Comparison of ENCODE assay signal across 23 cellular contexts in the genomic region with DNA sequence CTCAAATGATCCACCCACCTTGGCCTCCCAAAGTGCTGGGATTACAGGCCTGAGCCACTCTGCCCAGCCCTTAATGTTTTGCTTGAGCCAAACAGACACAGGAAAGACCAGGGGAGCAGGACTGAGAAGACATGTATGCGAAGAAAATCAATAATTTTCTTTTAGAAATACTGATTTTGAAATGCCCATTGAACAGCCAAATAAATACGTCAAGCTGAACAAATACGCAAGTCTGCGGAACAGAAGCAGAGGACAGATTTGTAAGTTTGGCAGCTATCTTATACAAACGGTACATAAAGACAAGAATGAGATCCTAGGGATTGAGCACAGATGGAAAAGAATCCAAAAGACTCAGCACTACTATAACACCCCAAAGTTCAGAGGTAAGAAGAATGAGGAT. TPM values are rescaled to one million over a fixed set of nuclear protein-coding genes. Genes with fewer than 3 reads are reported as not detected.
DNase-seq lines count a peak whose midpoint lies in the region; ATAC-seq and TF ChIP-seq lines count a peak whose summit lies in the region.
"Had no signal": no experiment of that assay in that cellular context is flagged by ENCODE, and none has a peak within 500 bp of the region (broad histone marks: within the 10 kb centered on the region; RNA-seq: fewer than 3 reads in every experiment).

No MANE protein-coding gene starts in this region.

- DNase-seq in activated naive CD4-positive, alpha-beta T cell treated with anti-CD3 and anti-CD28 coated beads, Interleukin-2, amount 50 U/mL, for 16 hours: no peak
- no peak for DNase-seq in central memory CD8-positive, alpha-beta T cell (ENCODE audit: low spot score in 2 of 2)
- no peak for DNase-seq in NCI-H774 (lab: John Stamatoyannopoulos, UW)
- no peak for DNase-seq in H7
- DNase-seq in activated T-helper 2 cell treated with anti-CD3 and anti-CD28 coated beads, Interferon-gamma antibody, Interleukin-2, Interleukin-4, amounts not matched to agents 10 μg/mL and 5 μg/mL and 100 μg/mL, durations not matched to agents 14 hours and 24 hours and 36 hours (ENCODE audit: low spot score): no peak
- DNase-seq: CD4-positive, CD25-positive, alpha-beta regulatory T cell; COR-L47; DMS53; IMR-90; KG1; MG63; NCI-H1105 treated with DMSO at 0.1 percent for 48 hours; NCI-H2029; NCI-H446 treated with DMSO at 0.1 percent for 48 hours; NCI-H526; Peyer's patch; SIG-M5; SK-N-SH had no signal

- H3K4me3 ChIP-seq in liver (ENCODE audit: low read depth in 1 of 3, low read length in 3 of 3): no peak overlapping the region
- H3K4me3 ChIP-seq in H7 (ENCODE audit: insufficient read depth, low read depth, low read length): no peak overlapping the region
- H3K4me3 ChIP-seq: GM12878, GM23338, HAP-1, MG63, Peyer's patch had no signal

- 34% methylated on average over 5 of the region's 5 CpGs for whole genome bisulfite sequencing in liver

- no peak overlapping the region for H3K4me3 Mint-ChIP-seq in activated naive CD4-positive, alpha-beta T cell treated with anti-CD3 and anti-CD28 coated beads, Interleukin-2, amount 50 U/mL, for 24 hours
- no peak overlapping the region for H3K4me3 Mint-ChIP-seq in central memory CD8-positive, alpha-beta T cell
- no peak overlapping the region for H3K4me3 Mint-ChIP-seq in activated T-helper 2 cell treated with anti-CD3 and anti-CD28 coated beads, Interferon-gamma antibody, Interleukin-2, Interleukin-4, amounts not matched to agents 10 μg/mL and 5 μg/mL and 100 μg/mL, durations not matched to agents 14 hours and 24 hours and 36 hours (ENCODE audit: low read depth)
- H3K4me3 Mint-ChIP-seq: CD4-positive, CD25-positive, alpha-beta regulatory T cell; GM23338 had no signal

- H3K27ac Mint-ChIP-seq in activated naive CD4-positive, alpha-beta T cell treated with anti-CD3 and anti-CD28 coated beads, Interleukin-2, amount 50 U/mL, for 24 hours: peak overlapping the region; percentile 66
- peak overlapping the region; percentile 43 for H3K27ac Mint-ChIP-seq in central memory CD8-positive, alpha-beta T cell (ENCODE audit: low read depth)
- no peak overlapping the region for H3K27ac Mint-ChIP-seq in activated T-helper 2 cell treated with anti-CD3 and anti-CD28 coated beads, Interferon-gamma antibody, Interleukin-2, Interleukin-4, amounts not matched to agents 10 μg/mL and 5 μg/mL and 100 μg/mL, durations not matched to agents 14 hours and 24 hours and 36 hours

- H3K9ac ChIP-seq in liver (ENCODE audit: low read depth in 1 of 2, low read length in 2 of 2): no peak overlapping the region
- H3K9ac ChIP-seq: SK-N-SH had no signal

- H3K4me1 Mint-ChIP-seq in activated naive CD4-positive, alpha-beta T cell treated with anti-CD3 and anti-CD28 coated beads, Interleukin-2, amount 50 U/mL, for 24 hours: peaks cover 14% of the 10 kb centered on the region
- H3K4me1 Mint-ChIP-seq in central memory CD8-positive, alpha-beta T cell: peaks cover 6% of the 10 kb centered on the region
- H3K4me1 Mint-ChIP-seq in activated T-helper 2 cell treated with anti-CD3 and anti-CD28 coated beads, Interferon-gamma antibody, Interleukin-2, Interleukin-4, amounts not matched to agents 10 μg/mL and 5 μg/mL and 100 μg/mL, durations not matched to agents 14 hours and 24 hours and 36 hours (ENCODE audit: low read depth): peaks cover 5% of the 10 kb centered on the region
- H3K4me1 Mint-ChIP-seq: GM23338 had no signal

- H3K9me3 Mint-ChIP-seq in activated naive CD4-positive, alpha-beta T cell treated with anti-CD3 and anti-CD28 coated beads, Interleukin-2, amount 50 U/mL, for 24 hours: no peaks in the 10 kb centered on the region
- no peaks in the 10 kb centered on the region for H3K9me3 Mint-ChIP-seq in central memory CD8-positive, alpha-beta T cell
- no peaks in the 10 kb centered on the region for H3K9me3 Mint-ChIP-seq in activated T-helper 2 cell treated with anti-CD3 and anti-CD28 coated beads, Interferon-gamma antibody, Interleukin-2, Interleukin-4, amounts not matched to agents 10 μg/mL and 5 μg/mL and 100 μg/mL, durations not matched to agents 14 hours and 24 hours and 36 hours
- H3K9me3 Mint-ChIP-seq: CD4-positive, CD25-positive, alpha-beta regulatory T cell; GM23338 had no signal

- H3K27me3 ChIP-seq in liver (ENCODE audit: control insufficient read depth in 4 of 4, insufficient read depth in 4 of 4, low read length in 3 of 4) (no peaks in the 10 kb centered on the region), H7 (ENCODE audit: control insufficient read depth, insufficient read depth, low read length) (no peaks in the 10 kb centered on the region)
- H3K27me3 ChIP-seq: MG63, Peyer's patch had no signal

- peaks cover 11% of the 10 kb centered on the region for H3K36me3 Mint-ChIP-seq in activated naive CD4-positive, alpha-beta T cell treated with anti-CD3 and anti-CD28 coated beads, Interleukin-2, amount 50 U/mL, for 24 hours
- peaks cover 78% of the 10 kb centered on the region for H3K36me3 Mint-ChIP-seq in central memory CD8-positive, alpha-beta T cell (ENCODE audit: insufficient read depth)
- H3K36me3 Mint-ChIP-seq in activated T-helper 2 cell treated with anti-CD3 and anti-CD28 coated beads, Interferon-gamma antibody, Interleukin-2, Interleukin-4, amounts not matched to agents 10 μg/mL and 5 μg/mL and 100 μg/mL, durations not matched to agents 14 hours and 24 hours and 36 hours (ENCODE audit: low read depth): peaks cover 74% of the 10 kb centered on the region

- peaks cover 16 to 64% (median 52%) of the 10 kb centered on the region in 4 donors for H3K36me3 ChIP-seq in liver (ENCODE audit: control insufficient read depth in 4 of 4, insufficient read depth in 3 of 4, low read depth in 1 of 4, low read length in 3 of 4)
- peaks cover 45% of the 10 kb centered on the region for H3K36me3 ChIP-seq in H7 (replicated peaks; ENCODE audit: control insufficient read depth, insufficient read depth, low read length)

- H3K9me3 ChIP-seq in liver (ENCODE audit: control insufficient read depth in 4 of 4, low read length in 3 of 4): no peaks in the 10 kb centered on the region
- H3K9me3 ChIP-seq: HAP-1, MG63, Peyer's patch, SK-N-SH had no signal

- H3K4me1 ChIP-seq in liver (ENCODE audit: control insufficient read depth in 4 of 4, insufficient read depth in 4 of 4, low read length in 3 of 4): peaks cover 5 to 21% (median 12%) of the 10 kb centered on the region in 4 donors
- H3K4me1 ChIP-seq: HAP-1, Peyer's patch had no signal

- H3K27ac ChIP-seq in liver (ENCODE audit: low read depth in 1 of 2, low read length in 2 of 2): peak overlapping the region in 1 of 2 donors; percentile 37
- H3K27ac ChIP-seq: Peyer's patch had no signal

- H3K27me3 Mint-ChIP-seq in activated naive CD4-positive, alpha-beta T cell treated with anti-CD3 and anti-CD28 coated beads, Interleukin-2, amount 50 U/mL, for 24 hours: no peaks in the 10 kb centered on the region
- no peaks in the 10 kb centered on the region for H3K27me3 Mint-ChIP-seq in central memory CD8-positive, alpha-beta T cell
- no peaks in the 10 kb centered on the region for H3K27me3 Mint-ChIP-seq in activated T-helper 2 cell treated with anti-CD3 and anti-CD28 coated beads, Interferon-gamma antibody, Interleukin-2, Interleukin-4, amounts not matched to agents 10 μg/mL and 5 μg/mL and 100 μg/mL, durations not matched to agents 14 hours and 24 hours and 36 hours (ENCODE audit: low read depth)
- H3K27me3 Mint-ChIP-seq: CD4-positive, CD25-positive, alpha-beta regulatory T cell had no signal

- no peak for TF ChIP-seq CTCF in liver (IDR thresholded peaks at IDR 0.05; ENCODE audit: low read depth, low read length, missing input control)

- intact Hi-C loops in activated T-helper 2 cell treated with anti-CD3 and anti-CD28 coated beads, Interferon-gamma antibody, Interleukin-2, Interleukin-4, amounts not matched to agents 10 μg/mL and 5 μg/mL and 100 μg/mL, durations not matched to agents 14 hours and 24 hours and 36 hours (cut with micrococcal nuclease): no loop called here

- ATAC-seq in central memory CD8-positive, alpha-beta T cell (replicated peaks; ENCODE audit: extremely low read depth, poor library complexity, severe bottlenecking): no peak
- ATAC-seq: GM12878, GM23338 had no signal

- peak in 1 of 2 donors; percentile 34 for TF ChIP-seq RAD21 in liver (IDR thresholded peaks at IDR 0.05)

TF ChIP-seq in liver, 16 proteins besides CTCF, POLR2A, EP300 and RAD21 (continues in another document):
- TF ChIP-seq, protein P1, sequence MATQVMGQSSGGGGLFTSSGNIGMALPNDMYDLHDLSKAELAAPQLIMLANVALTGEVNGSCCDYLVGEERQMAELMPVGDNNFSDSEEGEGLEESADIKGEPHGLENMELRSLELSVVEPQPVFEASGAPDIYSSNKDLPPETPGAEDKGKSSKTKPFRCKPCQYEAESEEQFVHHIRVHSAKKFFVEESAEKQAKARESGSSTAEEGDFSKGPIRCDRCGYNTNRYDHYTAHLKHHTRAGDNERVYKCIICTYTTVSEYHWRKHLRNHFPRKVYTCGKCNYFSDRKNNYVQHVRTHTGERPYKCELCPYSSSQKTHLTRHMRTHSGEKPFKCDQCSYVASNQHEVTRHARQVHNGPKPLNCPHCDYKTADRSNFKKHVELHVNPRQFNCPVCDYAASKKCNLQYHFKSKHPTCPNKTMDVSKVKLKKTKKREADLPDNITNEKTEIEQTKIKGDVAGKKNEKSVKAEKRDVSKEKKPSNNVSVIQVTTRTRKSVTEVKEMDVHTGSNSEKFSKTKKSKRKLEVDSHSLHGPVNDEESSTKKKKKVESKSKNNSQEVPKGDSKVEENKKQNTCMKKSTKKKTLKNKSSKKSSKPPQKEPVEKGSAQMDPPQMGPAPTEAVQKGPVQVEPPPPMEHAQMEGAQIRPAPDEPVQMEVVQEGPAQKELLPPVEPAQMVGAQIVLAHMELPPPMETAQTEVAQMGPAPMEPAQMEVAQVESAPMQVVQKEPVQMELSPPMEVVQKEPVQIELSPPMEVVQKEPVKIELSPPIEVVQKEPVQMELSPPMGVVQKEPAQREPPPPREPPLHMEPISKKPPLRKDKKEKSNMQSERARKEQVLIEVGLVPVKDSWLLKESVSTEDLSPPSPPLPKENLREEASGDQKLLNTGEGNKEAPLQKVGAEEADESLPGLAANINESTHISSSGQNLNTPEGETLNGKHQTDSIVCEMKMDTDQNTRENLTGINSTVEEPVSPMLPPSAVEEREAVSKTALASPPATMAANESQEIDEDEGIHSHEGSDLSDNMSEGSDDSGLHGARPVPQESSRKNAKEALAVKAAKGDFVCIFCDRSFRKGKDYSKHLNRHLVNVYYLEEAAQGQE (IDR thresholded peaks at IDR 0.05): no peak
- no peak for TF ChIP-seq JUND (IDR thresholded peaks at IDR 0.05)

RNA-seq across cellular contexts. Expression of a gene that starts 20.8 kb away (rescaled TPM):
- 100 to 1,000 TPM; 121 to 180 TPM for total RNA-seq in liver
- polyA plus RNA-seq in liver: 100 to 1,000 TPM in 1 of 2 donors, 10 to 100 TPM in 1; 44.1 to 156 TPM
- 263 and 351 TPM in 2 replicates for total RNA-seq in H7 (2014; rRNA removed; shearing (Covaris generic))
- total RNA-seq in activated T-helper 2 cell treated with anti-CD3 and anti-CD28 coated beads, Interferon-gamma antibody, Interleukin-2, Interleukin-4, amounts not matched to agents 10 μg/mL and 5 μg/mL and 100 μg/mL, durations not matched to agents 14 hours and 24 hours and 36 hours: 284 and 289 TPM in 2 replicates

RNA-seq across cellular contexts. Expression of a gene that starts 39.3 kb away (rescaled TPM):
- total RNA-seq in liver: 10 to 100 TPM; 18.4 to 22.1 TPM
- 10 to 100 TPM; 12.0 to 14.6 TPM for polyA plus RNA-seq in liver
- total RNA-seq in H7 (2014; rRNA removed; shearing (Covaris generic)): 23.4 and 23.8 TPM in 2 replicates
- total RNA-seq in activated T-helper 2 cell treated with anti-CD3 and anti-CD28 coated beads, Interferon-gamma antibody, Interleukin-2, Interleukin-4, amounts not matched to agents 10 μg/mL and 5 μg/mL and 100 μg/mL, durations not matched to agents 14 hours and 24 hours and 36 hours: 19.9 and 20.8 TPM in 2 replicates
